In genomic region chr1:53061859-53062714, GRCh38 we compare ENCODE assay signal across 9 cellular contexts. TPM values are rescaled to one million over a fixed set of nuclear protein-coding genes. Genes with fewer than 3 reads are reported as not detected.
A peak's percentile ranks its signal among the peaks of the same experiment; 100 is the strongest.
DNase-seq lines count a peak whose midpoint lies in the region; ATAC-seq, FAIRE-seq and TF ChIP-seq lines count a peak whose summit lies in the region.
"Had no signal": no experiment of that assay in that cellular context is flagged by ENCODE, and none has a peak within 500 bp of the region (broad histone marks: within the 10 kb centered on the region; RNA-seq: fewer than 3 reads in every experiment).

A gene with protein sequence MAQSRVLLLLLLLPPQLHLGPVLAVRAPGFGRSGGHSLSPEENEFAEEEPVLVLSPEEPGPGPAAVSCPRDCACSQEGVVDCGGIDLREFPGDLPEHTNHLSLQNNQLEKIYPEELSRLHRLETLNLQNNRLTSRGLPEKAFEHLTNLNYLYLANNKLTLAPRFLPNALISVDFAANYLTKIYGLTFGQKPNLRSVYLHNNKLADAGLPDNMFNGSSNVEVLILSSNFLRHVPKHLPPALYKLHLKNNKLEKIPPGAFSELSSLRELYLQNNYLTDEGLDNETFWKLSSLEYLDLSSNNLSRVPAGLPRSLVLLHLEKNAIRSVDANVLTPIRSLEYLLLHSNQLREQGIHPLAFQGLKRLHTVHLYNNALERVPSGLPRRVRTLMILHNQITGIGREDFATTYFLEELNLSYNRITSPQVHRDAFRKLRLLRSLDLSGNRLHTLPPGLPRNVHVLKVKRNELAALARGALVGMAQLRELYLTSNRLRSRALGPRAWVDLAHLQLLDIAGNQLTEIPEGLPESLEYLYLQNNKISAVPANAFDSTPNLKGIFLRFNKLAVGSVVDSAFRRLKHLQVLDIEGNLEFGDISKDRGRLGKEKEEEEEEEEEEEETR (plus strand): TSS chr1:53062213. CDS start chr1:53069856, 7,643 bp downstream.

- TF ChIP-seq POLR2A in endothelial cell of umbilical vein (IDR thresholded peaks at IDR 0.05; ENCODE audit: low read depth, low read length), result no peak

- BruUV-seq in endothelial cell of umbilical vein (replicated peaks; lab: Mats Ljungman, UMichigan), result no TSS peak

- no peaks in the 10 kb centered on the region for H3K9me3 ChIP-seq in endothelial cell of umbilical vein (replicated peaks; ENCODE audit: control insufficient read depth, insufficient read depth, low read length)
- no peaks in the 10 kb centered on the region for H3K9me3 ChIP-seq in mucosa of stomach (ENCODE audit: control insufficient read depth, low read length)
- no peaks in the 10 kb centered on the region for H3K9me3 ChIP-seq in aorta (ENCODE audit: control insufficient read depth, low read length)

- in situ Hi-C loops in KBM-7 (cut with MboI; ENCODE audit: low pct_unique_long_range_greater_than_20kb, low sequenced_read_pairs), result no loop called here

- H3K36me3 ChIP-seq in endothelial cell of umbilical vein (ENCODE audit: control insufficient read depth in 2 of 2, extremely low read depth in 1 of 2, insufficient read depth in 2 of 2, low read length in 2 of 2) (no peaks in the 10 kb centered on the region), mucosa of stomach (ENCODE audit: control insufficient read depth, insufficient read depth, low read length) (no peaks in the 10 kb centered on the region), aorta (ENCODE audit: control insufficient read depth in 1 of 2, insufficient read depth in 2 of 2, low read length in 1 of 2) (no peaks in the 10 kb centered on the region)

- 1% methylated on average over 36 to 74 of the region's 74 CpGs for WGBS in aorta, 2 donors

- ATAC-seq in aorta (ENCODE audit: low FRiP score), result peak; percentile 71
- ATAC-seq in HG03565 (IDR thresholded peaks at IDR 0.05; ENCODE audit: unreplicated experiment), result no peak

- DNase-seq in AG08395 (ENCODE audit: low spot score) (peak; percentile 61), KBM-7 (peak; percentile 8), endothelial cell of umbilical vein (ENCODE audit: low read depth, low spot score) (no peak), aorta (peak; percentile 69 to 81), NCI-H1436 treated with DMSO at 0.1 percent for 48 hours (lab: John Stamatoyannopoulos, UW) (no peak)
- no peak for DNase-seq in stimulated activated CD4-positive, alpha-beta T cell treated with anti-CD3 and anti-CD28 coated beads, Interleukin-4, amount 100 ng/mL, for 1 hour

- CTCF ChIA-PET in endothelial cell of umbilical vein (lab: Charles Lee), result interaction anchor here (0.6 to 1.7 kb wide), 6 partner anchors 12 to 120 kb away, joined by 3 to 5 read pairs (median 3); no protein-coding TSS in a partner anchor

- no peak for FAIRE-seq in endothelial cell of umbilical vein (lab: Jason Lieb, UNC)
- FAIRE-seq: GM18507 had no signal

- peak within 1 kb of the TSS; percentile 27 to 47 (median 30) for H3K4me3 ChIP-seq in endothelial cell of umbilical vein (replicated peaks in 1 of 3; ENCODE audit: insufficient read depth in 1 of 3, low read depth in 1 of 3, low read length in 3 of 3)
- no peak within 1 kb of the TSS for H3K4me3 ChIP-seq in mucosa of stomach (ENCODE audit: low read length)
- H3K4me3 ChIP-seq in aorta (ENCODE audit: low read length in 2 of 2), result peak within 1 kb of the TSS; percentile 24 to 64

- dilution Hi-C loops in endothelial cell of umbilical vein (cut with MboI; ENCODE audit: extremely low pct_ligation_motif_present, low sequenced_read_pairs), result no loop called here

- H2AFZ ChIP-seq in endothelial cell of umbilical vein (ENCODE audit: low read depth, low read length), result peak within 1 kb of the TSS; percentile 52

- intact Hi-C loops in endothelial cell of umbilical vein (cut with micrococcal nuclease) (loop anchor here (1.0 kb wide), 1 partner anchor 15 kb away; no protein-coding TSS in a partner anchor), aorta (cut with DNase I) (loop anchor here (5.0 to 10.0 kb wide), 2 partner anchors 113 to 120 kb away; no protein-coding TSS in a partner anchor)

- H3K9me1 ChIP-seq in endothelial cell of umbilical vein (replicated peaks; ENCODE audit: control insufficient read depth, extremely low read depth, insufficient read depth, low read length), result no peaks in the 10 kb centered on the region

- H3K79me2 ChIP-seq in endothelial cell of umbilical vein (ENCODE audit: control insufficient read depth, insufficient read depth, low read length), result no peaks in the 10 kb centered on the region

- H3K4me1 ChIP-seq in endothelial cell of umbilical vein (ENCODE audit: control insufficient read depth, extremely low read depth, insufficient read depth, low read length), result peaks cover 8% of the 10 kb centered on the region
- peaks cover 6% of the 10 kb centered on the region for H3K4me1 ChIP-seq in mucosa of stomach (ENCODE audit: control insufficient read depth, insufficient read depth, low read length)
- H3K4me1 ChIP-seq in aorta (ENCODE audit: control insufficient read depth in 1 of 2, insufficient read depth in 2 of 2, low read length in 2 of 2), result no peaks in the 10 kb centered on the region

- no peak for TF ChIP-seq CTCF in endothelial cell of umbilical vein (IDR thresholded peaks at IDR 0.05; ENCODE audit: extremely low read depth in 1 of 2, insufficient read depth in 1 of 2, low read depth in 1 of 2, low read length in 2 of 2)

- H3K27ac ChIP-seq in endothelial cell of umbilical vein (ENCODE audit: insufficient read depth, low read depth, low read length) (no peak within 1 kb of the TSS), aorta (ENCODE audit: low read depth in 1 of 2, low read length in 2 of 2) (no peak within 1 kb of the TSS)

- H3K27me3 ChIP-seq in endothelial cell of umbilical vein (ENCODE audit: control insufficient read depth in 2 of 2, insufficient read depth in 2 of 2, low read length in 2 of 2), result peaks cover 6 to 31% of the 10 kb centered on the region in 2 experiments
- peaks cover 38% of the 10 kb centered on the region for H3K27me3 ChIP-seq in mucosa of stomach (ENCODE audit: control insufficient read depth, insufficient read depth, low read length)
- no peaks in the 10 kb centered on the region for H3K27me3 ChIP-seq in aorta (ENCODE audit: control insufficient read depth in 1 of 2, insufficient read depth in 2 of 2, low read length in 1 of 2)

- H4K20me1 ChIP-seq in endothelial cell of umbilical vein (replicated peaks; ENCODE audit: control insufficient read depth, extremely low read depth, insufficient read depth, low read length), result no peaks in the 10 kb centered on the region

- POLR2A ChIA-PET in endothelial cell of umbilical vein (lab: Charles Lee), result interaction anchor here (0.6 kb wide), 3 partner anchors 36 to 215 kb away, joined by 3 to 4 read pairs (median 3); no protein-coding TSS in a partner anchor

- H3K9ac ChIP-seq in endothelial cell of umbilical vein (replicated peaks; ENCODE audit: extremely low read depth, insufficient read depth, low read length) (no peak within 1 kb of the TSS), mucosa of stomach (ENCODE audit: low read length) (peak within 1 kb of the TSS; percentile 64)

- peak within 1 kb of the TSS; percentile 66 for H3K4me2 ChIP-seq in endothelial cell of umbilical vein (ENCODE audit: insufficient read depth, low read length)

TF ChIP-seq in endothelial cell of umbilical vein, 7 proteins besides CTCF, POLR2A, EP300 and RAD21:
- TF ChIP-seq EZH2 (IDR thresholded peaks at IDR 0.05; ENCODE audit: borderline replicate concordance, low read depth, low read length, severe bottlenecking), result no peak
- no peak for TF ChIP-seq GATA2 (IDR thresholded peaks at IDR 0.05; ENCODE audit: insufficient read depth, insufficient read length, low read depth, low read length)
- no peak for TF ChIP-seq POLR2AphosphoS5 (IDR thresholded peaks at IDR 0.05; ENCODE audit: insufficient read depth, low read depth, low read length)
- TF ChIP-seq JUN (IDR thresholded peaks at IDR 0.05; ENCODE audit: borderline replicate concordance, insufficient read depth, insufficient read length, low read depth), result no peak
- TF ChIP-seq, protein P1, sequence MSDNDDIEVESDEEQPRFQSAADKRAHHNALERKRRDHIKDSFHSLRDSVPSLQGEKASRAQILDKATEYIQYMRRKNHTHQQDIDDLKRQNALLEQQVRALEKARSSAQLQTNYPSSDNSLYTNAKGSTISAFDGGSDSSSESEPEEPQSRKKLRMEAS (IDR thresholded peaks at IDR 0.05; ENCODE audit: insufficient read depth, insufficient read length), result no peak
- no peak for TF ChIP-seq FOS (IDR thresholded peaks at IDR 0.05; ENCODE audit: borderline replicate concordance, insufficient read depth, low read length)
- no peak for TF ChIP-seq MYC (IDR thresholded peaks at IDR 0.05; ENCODE audit: low read depth, low read length)

RNA-seq across cellular contexts. Expression of the gene that starts here (rescaled TPM):
- total RNA-seq in endothelial cell of umbilical vein (1.5 and 2.0 TPM in 2 replicates), aorta (100 to 1,000 TPM in 1 of 2 donors, 10 to 100 TPM in 1; 54.8 to 152 TPM)
- polyA plus RNA-seq in endothelial cell of umbilical vein (1.3 and 1.4 TPM in 2 replicates), aorta (10 to 100 TPM; 14.3 to 52.9 TPM)
- polyA plus RNA-seq in endothelial cell of umbilical vein (2011; cell fraction: cytosol; rRNA removed), result 0.71 and 0.76 TPM in 2 replicates
- polyA plus RNA-seq in endothelial cell of umbilical vein (2011; cell fraction: nucleus; rRNA removed), result 2.8 and 3.1 TPM in 2 replicates
- polyA plus RNA-seq in endothelial cell of umbilical vein (2012), result 1.4 and 2.1 TPM in 2 replicates
- 0.28 and 0.92 TPM in 2 replicates for polyA minus RNA-seq in endothelial cell of umbilical vein
- not detected for polyA minus RNA-seq in endothelial cell of umbilical vein (2011; cell fraction: cytosol; rRNA and poly(A)+ RNA removed)
- polyA minus RNA-seq in endothelial cell of umbilical vein (2011; cell fraction: nucleus; rRNA and poly(A)+ RNA removed), result 0.77 and 0.87 TPM in 2 replicates

Comparison
In these comparisons a context has a peak if more than half of its experiments do, and no peak if none do; other contexts are left out.
1. RNA of the gene that starts here (total RNA-seq): 54.8 to 152 TPM in aorta; 1.5 to 2.0 TPM in endothelial cell of umbilical vein; every median in the first group is over 10 times any median in the second.
2. DNase-seq: peak in AG08395 (single experiment), KBM-7 (single experiment) and aorta (2 of 2); none in endothelial cell of umbilical vein (single experiment), stimulated activated CD4-positive, alpha-beta T cell treated with anti-CD3 and anti-CD28 coated beads, Interleukin-4, amount 100 ng/mL, for 1 hour (single experiment) and NCI-H1436 treated with DMSO at 0.1 percent for 48 hours (single experiment).